15 cellular contexts compared by ENCODE assay signal in the genomic region with DNA sequence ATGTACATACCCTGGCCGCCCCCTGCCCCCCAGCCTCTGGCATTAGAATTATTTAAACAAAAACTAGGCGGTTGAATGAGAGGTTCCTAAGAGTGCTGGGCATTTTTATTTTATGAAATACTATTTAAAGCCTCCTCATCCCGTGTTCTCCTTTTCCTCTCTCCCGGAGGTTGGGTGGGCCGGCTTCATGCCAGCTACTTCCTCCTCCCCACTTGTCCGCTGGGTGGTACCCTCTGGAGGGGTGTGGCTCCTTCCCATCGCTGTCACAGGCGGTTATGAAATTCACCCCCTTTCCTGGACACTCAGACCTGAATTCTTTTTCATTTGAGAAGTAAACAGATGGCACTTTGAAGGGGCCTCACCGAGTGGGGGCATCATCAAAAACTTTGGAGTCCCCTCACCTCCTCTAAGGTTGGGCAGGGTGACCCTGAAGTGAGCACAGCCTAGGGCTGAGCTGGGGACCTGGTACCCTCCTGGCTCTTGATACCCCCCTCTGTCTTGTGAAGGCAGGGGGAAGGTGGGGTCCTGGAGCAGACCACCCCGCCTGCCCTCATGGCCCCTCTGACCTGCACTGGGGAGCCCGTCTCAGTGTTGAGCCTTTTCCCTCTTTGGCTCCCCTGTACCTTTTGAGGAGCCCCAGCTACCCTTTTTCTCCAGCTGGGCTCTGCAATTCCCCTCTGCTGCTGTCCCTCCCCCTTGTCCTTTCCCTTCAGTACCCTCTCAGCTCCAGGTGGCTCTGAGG. TPM values are rescaled to one million over a fixed set of nuclear protein-coding genes. Genes with fewer than 3 reads are reported as not detected.
DNase-seq lines count a peak whose midpoint lies in the region; ATAC-seq and TF ChIP-seq lines count a peak whose summit lies in the region.
"Had no signal": no experiment of that assay in that cellular context is flagged by ENCODE, and none has a peak within 500 bp of the region (broad histone marks: within the 10 kb centered on the region; RNA-seq: fewer than 3 reads in every experiment).

No MANE protein-coding gene starts in this region.

- H3K27ac Mint-ChIP-seq in neural progenitor cell = peak overlapping the region; percentile 17
- peak overlapping the region in 1 of 2 donors; percentile 23 for H3K27ac Mint-ChIP-seq in activated naive CD4-positive, alpha-beta T cell treated with anti-CD3 and anti-CD28 coated beads, Interleukin-2, amount 50 U/mL, for 72 hours
- H3K27ac Mint-ChIP-seq in activated T-helper 1 cell treated with anti-CD3 and anti-CD28 coated beads, Interleukin-12 subunit alpha, Interleukin-12 subunit beta, Interleukin-2, Interleukin-4 antibody, amounts not matched to agents 30 ng/mL and 10 ng/mL and 1 ng/mL, durations not matched to agents 14 hours and 24 hours and 36 hours = no peak overlapping the region
- H3K27ac Mint-ChIP-seq: mesothelial cell of epicardium had no signal

- intact Hi-C loops in esophagus muscularis mucosa (cut with DNase I) = loop anchor here (5.0 kb wide), 1 partner anchor 71 kb away; no protein-coding TSS in a partner anchor
- intact Hi-C loops in activated T-helper 1 cell treated with anti-CD3 and anti-CD28 coated beads, Interleukin-12 subunit alpha, Interleukin-12 subunit beta, Interleukin-2, Interleukin-4 antibody, amounts not matched to agents 30 ng/mL and 10 ng/mL and 1 ng/mL, durations not matched to agents 14 hours and 24 hours and 36 hours (cut with micrococcal nuclease) = no loop called here

- H3F3A ChIP-seq in DOHH2 (ENCODE audit: control insufficient read depth, insufficient read depth) = peaks cover 26% of the 10 kb centered on the region
- no peaks in the 10 kb centered on the region for H3F3A ChIP-seq in neural progenitor cell (ENCODE audit: low read depth)

- peaks cover 18% of the 10 kb centered on the region for H3K27me3 Mint-ChIP-seq in neural progenitor cell (ENCODE audit: insufficient read depth, low read depth)
- no peaks in the 10 kb centered on the region for H3K27me3 Mint-ChIP-seq in activated T-helper 1 cell treated with anti-CD3 and anti-CD28 coated beads, Interleukin-12 subunit alpha, Interleukin-12 subunit beta, Interleukin-2, Interleukin-4 antibody, amounts not matched to agents 30 ng/mL and 10 ng/mL and 1 ng/mL, durations not matched to agents 14 hours and 24 hours and 36 hours (ENCODE audit: insufficient read depth)

- H3K27me3 ChIP-seq in DOHH2 (ENCODE audit: control insufficient read depth, low read length) (no peaks in the 10 kb centered on the region), esophagus muscularis mucosa (no peaks in the 10 kb centered on the region), neural progenitor cell (no peaks in the 10 kb centered on the region)

- H3K4me3 ChIP-seq in DOHH2 (ENCODE audit: low read length) (no peak overlapping the region), esophagus muscularis mucosa (no peak overlapping the region), neural progenitor cell (no peak overlapping the region)
- H3K4me3 ChIP-seq: prostate gland had no signal

- H3K79me2 ChIP-seq in DOHH2 (ENCODE audit: control insufficient read depth, low read length) = peaks cover 30% of the 10 kb centered on the region
- peaks cover 24% of the 10 kb centered on the region for H3K79me2 ChIP-seq in neural progenitor cell (ENCODE audit: low read depth)

- H3K4me2 ChIP-seq in DOHH2 (ENCODE audit: low read length) (0 out of 2 replicates have a peak overlapping the region, but pooled peaks have one; percentile 17), neural progenitor cell (no peak overlapping the region)

- no peak overlapping the region for H3K9ac ChIP-seq in neural progenitor cell

- H3K9me3 Mint-ChIP-seq in neural progenitor cell = no peaks in the 10 kb centered on the region
- no peaks in the 10 kb centered on the region for H3K9me3 Mint-ChIP-seq in activated naive CD4-positive, alpha-beta T cell treated with anti-CD3 and anti-CD28 coated beads, Interleukin-2, amount 50 U/mL, for 72 hours
- no peaks in the 10 kb centered on the region for H3K9me3 Mint-ChIP-seq in activated T-helper 1 cell treated with anti-CD3 and anti-CD28 coated beads, Interleukin-12 subunit alpha, Interleukin-12 subunit beta, Interleukin-2, Interleukin-4 antibody, amounts not matched to agents 30 ng/mL and 10 ng/mL and 1 ng/mL, durations not matched to agents 14 hours and 24 hours and 36 hours

- no peaks in the 10 kb centered on the region for H3K9me3 ChIP-seq in DOHH2 (ENCODE audit: control insufficient read depth, insufficient read depth, low read length)
- H3K9me3 ChIP-seq in esophagus muscularis mucosa = no peaks in the 10 kb centered on the region
- no peaks in the 10 kb centered on the region for H3K9me3 ChIP-seq in neural progenitor cell (ENCODE audit: low read depth)
- H3K9me3 ChIP-seq: prostate gland had no signal

- WGBS in esophagus muscularis mucosa = 75% methylated on average over 11 of the region's 11 CpGs

- no peak overlapping the region for H2AFZ ChIP-seq in neural progenitor cell (replicated peaks)

- no peaks in the 10 kb centered on the region for H3K4me1 Mint-ChIP-seq in neural progenitor cell
- peaks cover 60% of the 10 kb centered on the region for H3K4me1 Mint-ChIP-seq in activated T-helper 1 cell treated with anti-CD3 and anti-CD28 coated beads, Interleukin-12 subunit alpha, Interleukin-12 subunit beta, Interleukin-2, Interleukin-4 antibody, amounts not matched to agents 30 ng/mL and 10 ng/mL and 1 ng/mL, durations not matched to agents 14 hours and 24 hours and 36 hours (ENCODE audit: low read depth)

- no peak overlapping the region for H3K4me3 Mint-ChIP-seq in neural progenitor cell
- H3K4me3 Mint-ChIP-seq in activated T-helper 1 cell treated with anti-CD3 and anti-CD28 coated beads, Interleukin-12 subunit alpha, Interleukin-12 subunit beta, Interleukin-2, Interleukin-4 antibody, amounts not matched to agents 30 ng/mL and 10 ng/mL and 1 ng/mL, durations not matched to agents 14 hours and 24 hours and 36 hours = no peak overlapping the region
- H3K4me3 Mint-ChIP-seq: mesothelial cell of epicardium had no signal

- TF ChIP-seq EP300 in esophagus muscularis mucosa (IDR thresholded peaks at IDR 0.05) = no peak

- no peak overlapping the region for H3K27ac ChIP-seq in DOHH2 (ENCODE audit: low read depth, low read length)
- H3K27ac ChIP-seq in esophagus muscularis mucosa (replicated peaks in 1 of 4) = peak overlapping the region in 3 of 4 donors; percentile 1 to 26 (median 12)
- H3K27ac ChIP-seq in neural progenitor cell = no peak overlapping the region
- H3K27ac ChIP-seq: prostate gland had no signal

- DNase-seq in NOMO-1 treated with DMSO at 0.1 percent for 48 hours (lab: John Stamatoyannopoulos, UW; ENCODE audit: unreplicated experiment) (peak; percentile 36), esophagus muscularis mucosa (ENCODE audit: extremely low spot score) (no peak), neural progenitor cell (ENCODE audit: low spot score) (no peak), UCSD-AML1 (lab: John Stamatoyannopoulos, UW; ENCODE audit: unreplicated experiment) (no peak)
- no peak for DNase-seq in activated naive CD4-positive, alpha-beta T cell treated with anti-CD3 and anti-CD28 coated beads, Interleukin-2, amount 50 U/mL, for 72 hours (ENCODE audit: low spot score in 2 of 2)
- no peak for DNase-seq in activated T-helper 1 cell treated with anti-CD3 and anti-CD28 coated beads, Interleukin-12 subunit alpha, Interleukin-12 subunit beta, Interleukin-2, Interleukin-4 antibody, amounts not matched to agents 30 ng/mL and 10 ng/mL and 1 ng/mL, durations not matched to agents 14 hours and 24 hours and 36 hours (ENCODE audit: low spot score)
- DNase-seq: Karpas-422; NCI-H2029; stimulated activated CD4-positive, alpha-beta T cell treated with anti-CD3 and anti-CD28 coated beads, Interleukin-4, amount 100 ng/mL, for 1 hour; stimulated activated naive CD4-positive, alpha-beta T cell had no signal

- no peak for ATAC-seq in activated naive CD4-positive, alpha-beta T cell treated with anti-CD3 and anti-CD28 coated beads, Interleukin-2, amount 50 U/mL, for 72 hours
- ATAC-seq in HG02571 (IDR thresholded peaks at IDR 0.05; ENCODE audit: unreplicated experiment) = no peak
- ATAC-seq: activated CD4-positive, CD25-positive, alpha-beta regulatory T cell treated with anti-CD3 and anti-CD28 coated beads, Interleukin-2, amount 50 U/mL, for 24 hours had no signal

- no peak for TF ChIP-seq CTCF in DOHH2 (IDR thresholded peaks at IDR 0.05; ENCODE audit: low read depth, low read length, poor library complexity, severe bottlenecking)
- no peak for TF ChIP-seq CTCF in esophagus muscularis mucosa (IDR thresholded peaks at IDR 0.05)
- no peak for TF ChIP-seq CTCF in neural progenitor cell (IDR thresholded peaks at IDR 0.05)

- H3K4me1 ChIP-seq in DOHH2 (ENCODE audit: control insufficient read depth, low read length) (peaks cover 95% of the 10 kb centered on the region), esophagus muscularis mucosa (peaks cover 26 to 44% (median 38%) of the 10 kb centered on the region in 4 donors), neural progenitor cell (no peaks in the 10 kb centered on the region)
- H3K4me1 ChIP-seq: prostate gland had no signal

- no peak for TF ChIP-seq POLR2A in esophagus muscularis mucosa (IDR thresholded peaks at IDR 0.05; ENCODE audit: low read depth)

- H3K36me3 ChIP-seq in DOHH2 (ENCODE audit: control insufficient read depth, low read length) (peaks cover 46% of the 10 kb centered on the region), esophagus muscularis mucosa (peaks cover 41 to 61% (median 53%) of the 10 kb centered on the region in 4 donors), neural progenitor cell (no peaks in the 10 kb centered on the region)

- H3K9me2 ChIP-seq in DOHH2 (replicated peaks; ENCODE audit: control insufficient read depth, low read length) = no peaks in the 10 kb centered on the region

- H3K36me3 Mint-ChIP-seq in neural progenitor cell = no peaks in the 10 kb centered on the region
- H3K36me3 Mint-ChIP-seq in activated naive CD4-positive, alpha-beta T cell treated with anti-CD3 and anti-CD28 coated beads, Interleukin-2, amount 50 U/mL, for 72 hours = peaks cover 17 to 33% of the 10 kb centered on the region in 2 donors
- H3K36me3 Mint-ChIP-seq in activated T-helper 1 cell treated with anti-CD3 and anti-CD28 coated beads, Interleukin-12 subunit alpha, Interleukin-12 subunit beta, Interleukin-2, Interleukin-4 antibody, amounts not matched to agents 30 ng/mL and 10 ng/mL and 1 ng/mL, durations not matched to agents 14 hours and 24 hours and 36 hours (ENCODE audit: low read depth) = peaks cover 52% of the 10 kb centered on the region

- H4K20me1 ChIP-seq in DOHH2 (ENCODE audit: control insufficient read depth, insufficient read depth, low read depth, low read length) (no peaks in the 10 kb centered on the region), neural progenitor cell (ENCODE audit: low read depth) (peaks cover 6% of the 10 kb centered on the region)

RNA-seq across cellular contexts. Expression of gene CDKN1A, which starts 7.6 kb away (rescaled TPM):
- total RNA-seq in esophagus muscularis mucosa (100 to 1,000 TPM in 2 of 4 donors, 10 to 100 TPM in 2; 47.3 to 613 (median 93.3) TPM), neural progenitor cell (ENCODE audit: low replicate concordance) (7.0 and 14.1 TPM in 2 replicates)
- total RNA-seq in activated naive CD4-positive, alpha-beta T cell treated with anti-CD3 and anti-CD28 coated beads, Interleukin-2, amount 50 U/mL, for 72 hours = 100 to 1,000 TPM in 1 of 2 donors, 10 to 100 TPM in 1; 43.3 to 146 TPM
- total RNA-seq in activated T-helper 1 cell treated with anti-CD3 and anti-CD28 coated beads, Interleukin-12 subunit alpha, Interleukin-12 subunit beta, Interleukin-2, Interleukin-4 antibody, amounts not matched to agents 30 ng/mL and 10 ng/mL and 1 ng/mL, durations not matched to agents 14 hours and 24 hours and 36 hours = 105 and 107 TPM in 2 replicates

RNA-seq across cellular contexts. Expression of gene RAB44, which starts 11.5 kb away (rescaled TPM):
- total RNA-seq in esophagus muscularis mucosa (1 to 10 TPM in 2 of 4 donors, under 1 TPM in 2; 0.19 to 1.5 (median 0.94) TPM), neural progenitor cell (ENCODE audit: low replicate concordance) (0.03 TPM in 1 of 2 replicates, not detected in the other)
- under 1 TPM; 0.07 to 0.12 TPM for total RNA-seq in activated naive CD4-positive, alpha-beta T cell treated with anti-CD3 and anti-CD28 coated beads, Interleukin-2, amount 50 U/mL, for 72 hours
- 0.05 and 0.10 TPM in 2 replicates for total RNA-seq in activated T-helper 1 cell treated with anti-CD3 and anti-CD28 coated beads, Interleukin-12 subunit alpha, Interleukin-12 subunit beta, Interleukin-2, Interleukin-4 antibody, amounts not matched to agents 30 ng/mL and 10 ng/mL and 1 ng/mL, durations not matched to agents 14 hours and 24 hours and 36 hours

Comparison
In these comparisons a context has a peak if more than half of its experiments do, and no peak if none do; other contexts are left out.
1. H3K27ac ChIP-seq: peak in esophagus muscularis mucosa (3 of 4); none in DOHH2 (single experiment) and neural progenitor cell (single experiment).